18 cellular contexts compared by ENCODE assay signal in the genomic region with DNA sequence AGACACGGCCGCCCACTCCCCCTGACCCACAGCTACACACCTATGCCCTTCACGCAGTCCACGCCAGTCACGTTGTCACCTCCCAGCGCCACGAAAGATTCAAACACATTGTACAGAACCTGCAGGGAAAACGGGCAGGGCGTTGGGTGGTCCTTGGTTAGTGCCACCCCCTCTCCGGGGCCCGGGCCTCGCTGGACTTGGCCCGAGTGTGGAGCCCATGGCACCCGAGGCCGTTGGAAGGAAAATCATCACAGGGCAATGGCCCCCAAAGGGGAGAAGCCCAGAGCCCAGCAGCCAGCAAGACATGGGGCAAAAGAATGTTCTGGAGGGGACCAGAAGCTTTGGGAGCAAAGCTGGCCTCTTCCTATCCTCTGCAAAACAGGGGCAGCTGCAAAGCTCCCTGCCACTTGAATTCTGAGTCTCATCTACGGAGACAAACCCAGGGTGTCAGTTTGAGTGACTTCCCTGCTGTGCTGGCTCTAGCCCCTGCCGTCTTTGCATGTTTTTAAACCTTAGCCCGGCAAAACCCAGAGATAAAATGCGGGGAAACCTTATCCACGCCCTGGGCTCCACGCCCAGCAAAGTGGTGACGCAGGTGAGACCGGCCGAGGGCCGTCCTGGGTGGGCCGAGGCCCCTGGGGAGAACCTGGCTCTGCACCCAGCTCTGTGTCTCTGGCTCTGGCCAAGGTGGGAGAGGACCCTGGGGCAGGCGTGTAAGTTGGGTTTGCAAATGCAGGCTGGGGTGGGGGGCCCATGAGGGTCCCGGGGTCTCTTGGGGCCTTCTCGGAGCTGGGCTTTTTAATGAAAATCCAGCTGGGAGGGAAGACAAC.
"Had no signal": no experiment of that assay in that cellular context is flagged by ENCODE, and none has a peak within 500 bp of the region (broad histone marks: within the 10 kb centered on the region; RNA-seq: fewer than 3 reads in every experiment).

No MANE protein-coding gene starts in this region.

- H3K27ac ChIP-seq: epithelial cell of prostate, gastrocnemius medialis, heart right ventricle, lower lobe of right lung, ovary, tibial artery had no signal

- ATAC-seq: gastrocnemius medialis had no signal

- H3K36me3 ChIP-seq: gastrocnemius medialis, heart right ventricle, lower lobe of right lung, ovary, tibial artery had no signal

- H3K9me3 ChIP-seq: gastrocnemius medialis, heart right ventricle, lower lobe of right lung, ovary, tibial artery had no signal

- H3K4me1 Mint-ChIP-seq: neural crest cell; stimulated activated effector memory CD8-positive, alpha-beta T cell treated with anti-CD3 and anti-CD28 coated beads, Interleukin-12 subunit alpha, Interleukin-12 subunit beta, amount 100 ng/mL, for 72 hours had no signal

- H3K4me3 ChIP-seq: gastrocnemius medialis, heart right ventricle, lower lobe of right lung, ovary, tibial artery had no signal

- DNase-seq: activated naive CD4-positive, alpha-beta T cell treated with Interleukin-2 at 50 U/mL for 16 hours; activated T-cell treated with anti-CD3 and anti-CD28 coated beads for 4 hours; aorta; dermis blood vessel endothelial cell; effector memory CD8-positive, alpha-beta T cell; gastrocnemius medialis; heart right ventricle; left colon; lower lobe of right lung; ovary; tibial artery had no signal

- H3K9me3 Mint-ChIP-seq: activated naive CD8-positive, alpha-beta T cell treated with anti-CD3 and anti-CD28 coated beads, Interleukin-2, amount 50 U/mL, for 24 hours; effector memory CD8-positive, alpha-beta T cell; neural crest cell; stimulated activated effector memory CD8-positive, alpha-beta T cell treated with anti-CD3 and anti-CD28 coated beads, Interleukin-12 subunit alpha, Interleukin-12 subunit beta, amount 100 ng/mL, for 72 hours; T-helper 2 cell treated with Interferon-gamma antibody and Interleukin-4, amounts not matched to agents 5 μg/mL and 100 μg/mL, for 36 hours had no signal

- FAIRE-seq: bronchial epithelial cell, urothelium cell line had no signal

- H3K27ac Mint-ChIP-seq: activated naive CD8-positive, alpha-beta T cell treated with anti-CD3 and anti-CD28 coated beads, Interleukin-2, amount 50 U/mL, for 24 hours; effector memory CD8-positive, alpha-beta T cell; stimulated activated effector memory CD8-positive, alpha-beta T cell treated with anti-CD3 and anti-CD28 coated beads, Interleukin-12 subunit alpha, Interleukin-12 subunit beta, amount 100 ng/mL, for 72 hours; T-helper 2 cell treated with Interferon-gamma antibody and Interleukin-4, amounts not matched to agents 5 μg/mL and 100 μg/mL, for 36 hours had no signal

- H3K36me3 Mint-ChIP-seq: stimulated activated effector memory CD8-positive, alpha-beta T cell treated with anti-CD3 and anti-CD28 coated beads, Interleukin-12 subunit alpha, Interleukin-12 subunit beta, amount 100 ng/mL, for 72 hours had no signal

- H3K4me3 Mint-ChIP-seq: activated naive CD8-positive, alpha-beta T cell treated with anti-CD3 and anti-CD28 coated beads, Interleukin-2, amount 50 U/mL, for 24 hours; neural crest cell; stimulated activated effector memory CD8-positive, alpha-beta T cell treated with anti-CD3 and anti-CD28 coated beads, Interleukin-12 subunit alpha, Interleukin-12 subunit beta, amount 100 ng/mL, for 72 hours; T-helper 2 cell treated with Interferon-gamma antibody and Interleukin-4, amounts not matched to agents 5 μg/mL and 100 μg/mL, for 36 hours had no signal

- H3K4me1 ChIP-seq: gastrocnemius medialis, tibial artery had no signal

- H3K27me3 ChIP-seq: ovary had no signal
